In genomic region chr6:111971866-111972532, GRCh38 we compare ENCODE assay signal across 1 cellular context.
TF ChIP-seq lines count a peak whose summit lies in the region.

No MANE protein-coding gene starts in this region.

TF ChIP-seq in SK-N-SH treated with all-trans-retinoic acid at 6 μM for 48 hours, 23 proteins besides CTCF, POLR2A, EP300 and RAD21 (continued from another document):
- TF ChIP-seq PATZ1 (CRISPR knock-in tag; IDR thresholded peaks at IDR 0.05; ENCODE audit: borderline replicate concordance) (no peak), SNAI2 (CRISPR knock-in tag; IDR thresholded peaks at IDR 0.05) (no peak), ARNTL (CRISPR knock-in tag; IDR thresholded peaks at IDR 0.05; ENCODE audit: borderline replicate concordance, low read depth) (no peak), ISL1 (CRISPR knock-in tag; IDR thresholded peaks at IDR 0.05) (no peak), CREB5 (CRISPR knock-in tag; IDR thresholded peaks at IDR 0.05; ENCODE audit: low read depth) (no peak)
